8 cellular contexts compared by ENCODE assay signal in genomic region chr4:88136249-88136648, GRCh38. TPM values are rescaled to one million over a fixed set of nuclear protein-coding genes. Genes with fewer than 3 reads are reported as not detected.
"Had no signal": no experiment of that assay in that cellular context is flagged by ENCODE, and none has a peak within 500 bp of the region (broad histone marks: within the 10 kb centered on the region; RNA-seq: fewer than 3 reads in every experiment).

No MANE protein-coding gene starts in this region.

- H3K4me3 ChIP-seq: GM23338 had no signal

- H3K4me1 Mint-ChIP-seq: IgD-negative memory B cell had no signal

- H2AFZ ChIP-seq: GM23338 had no signal

- H3K4me3 Mint-ChIP-seq: GM23338, H9, IgD-negative memory B cell had no signal

- ATAC-seq: GM23338 had no signal

- H3K36me3 Mint-ChIP-seq: IgD-negative memory B cell had no signal

- FAIRE-seq: H1, H54 had no signal

- H3K9me3 Mint-ChIP-seq: GM23338, H9 had no signal

- DNase-seq: H9, HCEC 1CT, KBM-7 had no signal

- H3K27ac ChIP-seq: HL-60 had no signal

- H3K4me2 ChIP-seq: GM23338 had no signal

- H3K27ac Mint-ChIP-seq: GM23338, H9, IgD-negative memory B cell had no signal

RNA-seq across cellular contexts. Expression of gene ABCG2, which starts 22.2 kb away (rescaled TPM):
- polyA plus RNA-seq: IgD-negative memory B cell had no signal
